8 cellular contexts compared by ENCODE assay signal in the genomic region with DNA sequence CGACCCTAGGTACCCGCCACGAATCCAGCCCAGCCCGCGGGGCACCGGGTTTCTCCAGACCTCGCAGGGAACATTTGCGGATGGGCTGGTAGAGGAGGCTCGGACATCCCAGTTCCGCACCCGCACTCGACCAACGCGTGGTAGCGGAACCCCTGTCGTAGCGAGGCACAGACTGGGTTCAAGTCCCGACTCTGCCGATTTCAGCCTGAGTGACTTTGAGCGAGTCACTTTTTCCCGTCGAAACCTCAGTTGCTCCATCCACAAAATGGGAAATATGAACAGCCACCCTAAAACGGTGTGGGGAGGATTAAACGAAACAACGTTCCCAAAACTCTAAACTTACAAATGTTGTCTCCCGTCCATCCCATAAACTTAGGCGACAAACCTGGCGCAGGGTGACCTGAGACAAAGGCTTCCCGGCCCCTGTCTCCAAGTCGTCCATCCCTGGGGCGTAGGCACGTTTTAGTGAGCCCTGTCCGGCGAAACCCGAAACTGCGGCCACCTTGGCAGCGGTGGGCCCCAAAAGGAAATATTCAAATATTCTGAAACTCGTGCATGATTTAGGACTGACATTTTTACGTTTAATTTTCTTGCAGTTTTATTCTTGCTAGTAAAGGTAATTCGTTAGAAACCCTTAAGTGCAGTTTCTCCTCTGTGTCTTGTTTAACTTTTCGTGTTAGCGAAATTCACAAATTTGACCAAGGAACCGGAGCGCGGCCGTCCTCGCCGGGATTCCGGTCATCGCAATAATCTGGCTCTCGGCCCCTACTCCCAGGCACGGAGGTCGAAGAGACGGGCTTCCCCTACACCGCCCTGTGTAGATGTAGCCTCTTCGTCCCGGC. TPM values are rescaled to one million over a fixed set of nuclear protein-coding genes. Genes with fewer than 3 reads are reported as not detected.
DNase-seq lines count a peak whose midpoint lies in the region; ATAC-seq and TF ChIP-seq lines count a peak whose summit lies in the region.

No MANE protein-coding gene starts in this region.

- H3K4me1 ChIP-seq in heart right ventricle: peaks cover 8 to 73% (median 31%) of the 10 kb centered on the region in 9 donors
- peaks cover 39% of the 10 kb centered on the region for H3K4me1 ChIP-seq in skeletal muscle satellite cell (ENCODE audit: control insufficient read depth, insufficient read depth, low read length)

- no peaks in the 10 kb centered on the region for H3K27me3 Mint-ChIP-seq in activated T-cell treated with anti-CD3 and anti-CD28 coated beads, Interleukin-2, amount 50 U/mL, for 72 hours (ENCODE audit: low read depth)

- peak; percentile 45 to 51 for DNase-seq in activated T-cell treated with anti-CD3 and anti-CD28 coated beads, Interleukin-2, amount 50 U/mL, for 72 hours
- peak in 1 of 2 donors; percentile 33 for DNase-seq in heart right ventricle

- peak overlapping the region; percentile 84 for H3K4me2 ChIP-seq in skeletal muscle satellite cell (ENCODE audit: low read length)

- H3K36me3 Mint-ChIP-seq in activated T-cell treated with anti-CD3 and anti-CD28 coated beads, Interleukin-2, amount 50 U/mL, for 72 hours (ENCODE audit: insufficient read depth in 2 of 2): peaks cover 15 to 18% of the 10 kb centered on the region in 2 donors

- H3K4me3 Mint-ChIP-seq in activated T-cell treated with anti-CD3 and anti-CD28 coated beads, Interleukin-2, amount 50 U/mL, for 72 hours: peak overlapping the region; percentile 92 to 99

- peaks cover 48% of the 10 kb centered on the region for H3K4me1 Mint-ChIP-seq in activated T-cell treated with anti-CD3 and anti-CD28 coated beads, Interleukin-2, amount 50 U/mL, for 72 hours (ENCODE audit: low read depth)

- 4 to 5% methylated on average over 57 of the region's 57 CpGs for WGBS in heart right ventricle, 2 donors

- H3K9me3 ChIP-seq in heart right ventricle (no peaks in the 10 kb centered on the region), skeletal muscle satellite cell (replicated peaks; ENCODE audit: low read length) (no peaks in the 10 kb centered on the region)

- no peak for TF ChIP-seq CTCF in C4-2B (conservative IDR thresholded peaks at IDR 0.05)
- no peak for TF ChIP-seq CTCF in heart right ventricle (IDR thresholded peaks at IDR 0.05)

- peak overlapping the region; percentile 74 for H3K9ac ChIP-seq in skeletal muscle satellite cell (ENCODE audit: low read depth, low read length)

- peak overlapping the region; percentile 99 for H3K27ac Mint-ChIP-seq in activated T-cell treated with anti-CD3 and anti-CD28 coated beads, Interleukin-2, amount 50 U/mL, for 72 hours

- H3K36me3 ChIP-seq in heart right ventricle (peaks cover 0 to 12% (median 0%) of the 10 kb centered on the region in 9 donors), skeletal muscle satellite cell (ENCODE audit: insufficient read depth, low read length) (no peaks in the 10 kb centered on the region)

- peak; percentile 10 for ATAC-seq in HG03354 (IDR thresholded peaks at IDR 0.05; ENCODE audit: poor library complexity, severe bottlenecking, unreplicated experiment)
- ATAC-seq in activated T-cell treated with anti-CD3 and anti-CD28 coated beads, Interleukin-2, amount 50 U/mL, for 72 hours (replicated peaks in 1 of 2): no peak
- ATAC-seq in heart right ventricle: peak in 5 of 8 donors; percentile 0 to 2 (median 0)
- no peak for ATAC-seq in GM19455 (IDR thresholded peaks at IDR 0.05; ENCODE audit: unreplicated experiment)
- ATAC-seq in GM21367 (IDR thresholded peaks at IDR 0.05; ENCODE audit: unreplicated experiment): no peak
- no peak for ATAC-seq in HG03025 (IDR thresholded peaks at IDR 0.05; ENCODE audit: low FRiP score, unreplicated experiment)

- intact Hi-C loops in heart right ventricle (cut with DNase I): loop anchor here in 2 of 10 donors (2.0 to 5.0 kb wide), 2 partner anchors 44 to 50 kb away; a partner anchor contains a TSS

- peak overlapping the region; percentile 98 for H3K27ac ChIP-seq in C4-2B
- H3K27ac ChIP-seq in heart right ventricle: peak overlapping the region; percentile 92 to 100 (median 98)

- H3K9me3 Mint-ChIP-seq in activated T-cell treated with anti-CD3 and anti-CD28 coated beads, Interleukin-2, amount 50 U/mL, for 72 hours: peaks cover 0 to 3% of the 10 kb centered on the region in 2 donors

- H3K4me3 ChIP-seq in heart right ventricle: peak overlapping the region; percentile 60 to 96 (median 90)
- peak overlapping the region; percentile 74 for H3K4me3 ChIP-seq in skeletal muscle satellite cell (ENCODE audit: low read length)

- H3K27me3 ChIP-seq in heart right ventricle (no peaks in the 10 kb centered on the region), skeletal muscle satellite cell (ENCODE audit: control insufficient read depth, insufficient read depth, low read length) (no peaks in the 10 kb centered on the region)

RNA-seq across cellular contexts. Expression of a gene that starts 2.0 kb away (rescaled TPM):
- 100 to 1,000 TPM; 251 to 263 TPM for total RNA-seq in activated T-cell treated with anti-CD3 and anti-CD28 coated beads, Interleukin-2, amount 50 U/mL, for 72 hours
- total RNA-seq in heart right ventricle: 100 to 1,000 TPM in 1 of 10 donors, 10 to 100 TPM in 9; 56.3 to 100 (median 67.5) TPM
- polyA plus RNA-seq in heart right ventricle: 100 to 1,000 TPM in 1 of 2 donors, 10 to 100 TPM in 1; 17.3 to 104 TPM
- total RNA-seq in skeletal muscle satellite cell (2012; rRNA removed): 14.7 and 17.5 TPM in 2 replicates

RNA-seq across cellular contexts. Expression of a gene that starts 27.0 kb away (rescaled TPM):
- 10 to 100 TPM; 25.5 to 27.8 TPM for total RNA-seq in activated T-cell treated with anti-CD3 and anti-CD28 coated beads, Interleukin-2, amount 50 U/mL, for 72 hours
- 10 to 100 TPM; 58.1 to 84.1 (median 69.4) TPM for total RNA-seq in heart right ventricle
- polyA plus RNA-seq in heart right ventricle: 10 to 100 TPM; 50.5 to 83.6 TPM
- 2.8 and 6.1 TPM in 2 replicates for total RNA-seq in skeletal muscle satellite cell (2012; rRNA removed)

RNA-seq across cellular contexts. Expression of a gene that starts 28.4 kb away (rescaled TPM):
- 10 to 100 TPM; 30.3 to 37.4 TPM for total RNA-seq in activated T-cell treated with anti-CD3 and anti-CD28 coated beads, Interleukin-2, amount 50 U/mL, for 72 hours
- total RNA-seq in heart right ventricle: 1 to 10 TPM in 2 of 10 donors, under 1 TPM in 8; 0.25 to 1.3 (median 0.64) TPM
- polyA plus RNA-seq in heart right ventricle: 1 to 10 TPM in 1 of 2 donors, under 1 TPM in 1; 0.66 to 2.2 TPM
- 3.8 and 4.4 TPM in 2 replicates for total RNA-seq in skeletal muscle satellite cell (2012; rRNA removed)

RNA-seq across cellular contexts. Expression of a gene that starts 45.0 kb away (rescaled TPM):
- total RNA-seq in activated T-cell treated with anti-CD3 and anti-CD28 coated beads, Interleukin-2, amount 50 U/mL, for 72 hours: 1 to 10 TPM; 2.7 to 7.7 TPM
- 10 to 100 TPM; 15.8 to 30.0 (median 22.8) TPM for total RNA-seq in heart right ventricle
- polyA plus RNA-seq in heart right ventricle: 10 to 100 TPM; 23.8 to 51.6 TPM
- total RNA-seq in skeletal muscle satellite cell (2012; rRNA removed): 1.8 and 3.1 TPM in 2 replicates

RNA-seq across cellular contexts. Expression of a gene that starts 49.4 kb away (rescaled TPM):
- total RNA-seq in activated T-cell treated with anti-CD3 and anti-CD28 coated beads, Interleukin-2, amount 50 U/mL, for 72 hours: 100 to 1,000 TPM; 182 to 190 TPM
- total RNA-seq in heart right ventricle: 100 to 1,000 TPM; 148 to 220 (median 162) TPM
- polyA plus RNA-seq in heart right ventricle: 100 to 1,000 TPM; 359 to 379 TPM
- total RNA-seq in skeletal muscle satellite cell (2012; rRNA removed): 460 and 486 TPM in 2 replicates

Comparison
In these comparisons a context has a peak if more than half of its experiments do, and no peak if none do; other contexts are left out.
1. ATAC-seq: peak in HG03354 (single experiment) and heart right ventricle (5 of 8); none in activated T-cell treated with anti-CD3 and anti-CD28 coated beads, Interleukin-2, amount 50 U/mL, for 72 hours (0 of 2), GM19455 (single experiment), GM21367 (single experiment) and HG03025 (single experiment).
2. RNA of a gene that starts 28.4 kb away (total RNA-seq): 30.3 to 37.4 TPM in activated T-cell treated with anti-CD3 and anti-CD28 coated beads, Interleukin-2, amount 50 U/mL, for 72 hours; 0.25 to 1.3 TPM in heart right ventricle; every median in the first group is over 10 times any median in the second.